8 cellular contexts compared by ENCODE assay signal in genomic region chr7:131556055-131556911, GRCh38. TPM values are rescaled to one million over a fixed set of nuclear protein-coding genes. Genes with fewer than 3 reads are reported as not detected.
DNase-seq lines count a peak whose midpoint lies in the region; ATAC-seq lines count a peak whose summit lies in the region.

Gene PODXL (minus strand): TSS chr7:131556628. CDS start chr7:131556359, 269 bp downstream.

- H3K36me3 ChIP-seq in effector memory CD4-positive, alpha-beta T cell (ENCODE audit: control insufficient read depth, insufficient read depth, low read length): no peaks in the 10 kb centered on the region

- ATAC-seq in GM18868 (IDR thresholded peaks at IDR 0.05; ENCODE audit: unreplicated experiment): peak; percentile 77
- peak; percentile 56 for ATAC-seq in HG03103 (IDR thresholded peaks at IDR 0.05; ENCODE audit: low read depth, unreplicated experiment)

- no peak within 1 kb of the TSS for H3K27ac ChIP-seq in effector memory CD4-positive, alpha-beta T cell (ENCODE audit: insufficient read depth, low read length, poor library complexity, severe bottlenecking)

- no peaks in the 10 kb centered on the region for H3K36me3 Mint-ChIP-seq in activated CD4-positive, alpha-beta memory T cell treated with anti-CD3 and anti-CD28 coated beads for 36 hours

- DNase-seq in AG08395 (ENCODE audit: low spot score) (peak; percentile 94), NCI-H510A treated with DMSO at 0.1 percent for 48 hours (lab: John Stamatoyannopoulos, UW) (peak; percentile 46), medulla oblongata (ENCODE audit: extremely low spot score) (peak; percentile 46)
- DNase-seq in activated CD4-positive, alpha-beta memory T cell treated with anti-CD3 and anti-CD28 coated beads for 36 hours: peak; percentile 66
- DNase-seq in effector memory CD4-positive, alpha-beta T cell: peak; percentile 38 to 41 (median 39)
- peak; percentile 11 for DNase-seq in stimulated activated CD8-positive, alpha-beta memory T cell treated with anti-CD3 and anti-CD28 coated beads, Interleukin-12 subunit alpha, Interleukin-12 subunit beta, amount 100 ng/mL, for 1 hour (ENCODE audit: low read depth)

- H3K4me3 Mint-ChIP-seq in activated CD4-positive, alpha-beta memory T cell treated with anti-CD3 and anti-CD28 coated beads for 36 hours: peak within 1 kb of the TSS; percentile 53

- H3K27me3 ChIP-seq in effector memory CD4-positive, alpha-beta T cell (replicated peaks; ENCODE audit: control insufficient read depth, insufficient read depth, low read length, poor library complexity, severe bottlenecking): peaks cover 8% of the 10 kb centered on the region

- peaks cover 10% of the 10 kb centered on the region for H3K4me1 Mint-ChIP-seq in activated CD4-positive, alpha-beta memory T cell treated with anti-CD3 and anti-CD28 coated beads for 36 hours (ENCODE audit: low read depth)

- no peaks in the 10 kb centered on the region for H3K9me3 ChIP-seq in effector memory CD4-positive, alpha-beta T cell (ENCODE audit: control insufficient read depth, low read length)

- H3K27me3 Mint-ChIP-seq in activated CD4-positive, alpha-beta memory T cell treated with anti-CD3 and anti-CD28 coated beads for 36 hours: peaks cover 44% of the 10 kb centered on the region

- POLR2A ChIA-PET in activated CD4-positive, alpha-beta memory T cell treated with anti-CD3 and anti-CD28 coated beads for 36 hours (lab: Charles Lee): no interaction called here

- no peak within 1 kb of the TSS for H3K27ac Mint-ChIP-seq in activated CD4-positive, alpha-beta memory T cell treated with anti-CD3 and anti-CD28 coated beads for 36 hours

- CTCF ChIA-PET in activated CD4-positive, alpha-beta memory T cell treated with anti-CD3 and anti-CD28 coated beads for 36 hours (lab: Charles Lee): interaction anchor here (1.4 kb wide), 1 partner anchor 10 kb away, joined by 6 read pairs; no protein-coding TSS in a partner anchor

- no peaks in the 10 kb centered on the region for H3K9me3 Mint-ChIP-seq in activated CD4-positive, alpha-beta memory T cell treated with anti-CD3 and anti-CD28 coated beads for 36 hours

- intact Hi-C loops in activated CD4-positive, alpha-beta memory T cell treated with anti-CD3 and anti-CD28 coated beads for 36 hours (cut with micrococcal nuclease): no loop called here

- H3K4me3 ChIP-seq in effector memory CD4-positive, alpha-beta T cell (ENCODE audit: insufficient read depth, low read depth, low read length, poor library complexity, severe bottlenecking): peak within 1 kb of the TSS; percentile 66

- H3K4me1 ChIP-seq in effector memory CD4-positive, alpha-beta T cell (ENCODE audit: control insufficient read depth, insufficient read depth, low read length, poor library complexity, severe bottlenecking): peaks cover 7% of the 10 kb centered on the region

RNA-seq across cellular contexts. Expression of gene PODXL, which starts in this region (rescaled TPM):
- total RNA-seq in activated CD4-positive, alpha-beta memory T cell treated with anti-CD3 and anti-CD28 coated beads for 36 hours: 1 to 10 TPM in 1 of 2 experiments, under 1 TPM in 1; 0.62 to 1.3 TPM

Comparison
In these comparisons a context has a peak if more than half of its experiments do, and no peak if none do; other contexts are left out.
1. DNase-seq: peak in every context shown above with its lines; median percentile 94 in AG08395; 66 in activated CD4-positive, alpha-beta memory T cell treated with anti-CD3 and anti-CD28 coated beads for 36 hours; 46 in NCI-H510A treated with DMSO at 0.1 percent for 48 hours; 46 in medulla oblongata; 39 in effector memory CD4-positive, alpha-beta T cell; 11 in stimulated activated CD8-positive, alpha-beta memory T cell treated with anti-CD3 and anti-CD28 coated beads, Interleukin-12 subunit alpha, Interleukin-12 subunit beta, amount 100 ng/mL, for 1 hour.